In genomic region chrX:19655032-19655431, GRCh38 we compare ENCODE assay signal across 28 cellular contexts.
"Had no signal": no experiment of that assay in that cellular context is flagged by ENCODE, and none has a peak within 500 bp of the region (broad histone marks: within the 10 kb centered on the region; RNA-seq: fewer than 3 reads in every experiment).

No MANE protein-coding gene starts in this region.

- H3K9me3 ChIP-seq: ovary, psoas muscle, right lobe of liver, sigmoid colon, thoracic aorta, thyroid gland, tibial nerve, upper lobe of left lung, vagina had no signal

- DNase-seq: natural killer cell; occipital lobe; ovary; posterior cingulate gyrus; psoas muscle; right cardiac atrium; right lobe of liver; sigmoid colon; small intestine; stimulated activated CD4-positive, alpha-beta T cell treated with anti-CD3 and anti-CD28 coated beads, Interleukin-15, amount 100 ng/mL, for 24 hours; stimulated activated CD4-positive, alpha-beta T cell treated with anti-CD3 and anti-CD28 coated beads, Interleukin-2, amount 100 ng/mL, for 24 hours; stimulated activated CD4-positive, alpha-beta T cell treated with anti-CD3 and anti-CD28 coated beads, Interleukin-2, amount 100 ng/mL, for 48 hours; stimulated activated CD4-positive, alpha-beta T cell treated with anti-CD3 and anti-CD28 coated beads, Interleukin-4, amount 100 ng/mL, for 24 hours; stimulated activated naive CD4-positive, alpha-beta T cell; stimulated activated naive CD8-positive, alpha-beta T cell treated with anti-CD3 and anti-CD28 coated beads, Interleukin-15, amount 100 ng/mL, for 72 hours; stimulated activated naive CD8-positive, alpha-beta T cell treated with anti-CD3 and anti-CD28 coated beads, Interleukin-15, Interleukin-2, amounts not matched to agents 100 U/mL and 50 U/mL, for 24 hours; substantia nigra; thyroid gland; trophoblast cell; upper lobe of left lung had no signal

- H3K27ac Mint-ChIP-seq: neural progenitor cell; progenitor cell of endocrine pancreas; stimulated activated memory B cell treated with anti-CD40 and anti-IgM and Interleukin-4, amounts not matched to agents 10 μg/mL and 1 μg/mL and 100 μg/mL, for 72 hours; stimulated activated naive CD8-positive, alpha-beta T cell treated with anti-CD3 and anti-CD28 coated beads, Interleukin-15, amount 100 ng/mL, for 72 hours had no signal

- H3K4me1 Mint-ChIP-seq: neural progenitor cell had no signal

- H3K27ac ChIP-seq: neural progenitor cell, ovary, parathyroid adenoma, psoas muscle, right lobe of liver, sigmoid colon, thoracic aorta, thyroid gland, tibial nerve, upper lobe of left lung, vagina had no signal

- H3K4me3 Mint-ChIP-seq: natural killer cell; nephron; neural progenitor cell; stimulated activated memory B cell treated with anti-CD40 and anti-IgM and Interleukin-4, amounts not matched to agents 10 μg/mL and 1 μg/mL and 100 μg/mL, for 72 hours; stimulated activated naive CD8-positive, alpha-beta T cell treated with anti-CD3 and anti-CD28 coated beads, Interleukin-15, amount 100 ng/mL, for 72 hours had no signal

- H3K27me3 Mint-ChIP-seq: progenitor cell of endocrine pancreas; stimulated activated memory B cell treated with anti-CD40 and anti-IgM and Interleukin-4, amounts not matched to agents 10 μg/mL and 1 μg/mL and 100 μg/mL, for 72 hours; stimulated activated naive CD8-positive, alpha-beta T cell treated with anti-CD3 and anti-CD28 coated beads, Interleukin-15, amount 100 ng/mL, for 72 hours had no signal

- H3K36me3 Mint-ChIP-seq: natural killer cell, neural progenitor cell had no signal

- H3K9me3 Mint-ChIP-seq: natural killer cell; neural progenitor cell; stimulated activated memory B cell treated with anti-CD40 and anti-IgM and Interleukin-4, amounts not matched to agents 10 μg/mL and 1 μg/mL and 100 μg/mL, for 72 hours had no signal

- H3K27me3 ChIP-seq: neural progenitor cell, ovary, right lobe of liver, sigmoid colon, thyroid gland, tibial nerve, upper lobe of left lung, vagina had no signal

- ATAC-seq: natural killer cell; psoas muscle; right cardiac atrium; right lobe of liver; stimulated activated memory B cell treated with anti-CD40 and anti-IgM and Interleukin-4, amounts not matched to agents 10 μg/mL and 1 μg/mL and 100 μg/mL, for 72 hours; stimulated activated naive CD8-positive, alpha-beta T cell treated with anti-CD3 and anti-CD28 coated beads, Interleukin-15, amount 100 ng/mL, for 72 hours; stimulated activated naive CD8-positive, alpha-beta T cell treated with anti-CD3 and anti-CD28 coated beads, Interleukin-15, Interleukin-2, amounts not matched to agents 100 U/mL and 50 U/mL, for 24 hours had no signal
